ENCODE assay signal across 9 cellular contexts in the genomic region with DNA sequence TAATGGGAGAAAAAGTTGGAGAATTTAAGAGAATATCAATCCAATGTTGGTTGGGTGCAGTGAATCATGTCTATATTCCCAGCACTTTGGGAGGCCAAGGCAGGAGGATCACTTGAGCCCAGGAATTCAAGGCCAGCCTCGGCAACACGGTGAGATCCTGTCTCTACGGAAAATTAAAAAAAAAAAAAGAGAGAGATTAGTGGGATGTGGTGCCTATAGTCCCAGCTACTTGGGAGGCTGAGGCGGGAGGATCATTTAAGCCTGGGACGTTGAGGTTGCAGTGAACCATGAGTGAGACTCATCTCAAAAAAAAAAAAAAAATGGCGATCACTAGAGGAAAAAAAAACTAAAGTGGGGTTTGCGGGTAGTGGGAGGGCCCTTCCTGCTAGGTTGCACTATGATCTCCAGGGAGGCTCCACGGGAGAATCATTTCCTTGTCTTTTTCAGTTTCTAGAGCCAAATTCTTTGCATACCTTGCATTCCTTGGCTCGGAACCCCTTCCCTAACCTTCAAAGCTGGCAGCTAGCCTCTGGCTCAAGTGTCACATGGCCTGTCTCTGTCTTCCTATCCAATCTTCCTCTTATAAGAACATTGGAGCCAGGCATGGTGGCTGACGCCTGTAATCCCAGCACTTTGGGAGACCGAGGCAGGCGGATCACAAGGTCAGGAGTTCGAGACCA. TPM values are rescaled to one million over a fixed set of nuclear protein-coding genes. Genes with fewer than 3 reads are reported as not detected.
A peak's percentile ranks its signal among the peaks of the same experiment; 100 is the strongest.
DNase-seq lines count a peak whose midpoint lies in the region; TF ChIP-seq lines count a peak whose summit lies in the region.
"Had no signal": no experiment of that assay in that cellular context is flagged by ENCODE, and none has a peak within 500 bp of the region (broad histone marks: within the 10 kb centered on the region; RNA-seq: fewer than 3 reads in every experiment).

No MANE protein-coding gene starts in this region.

- TF ChIP-seq CTCF in OCI-LY3 (IDR thresholded peaks at IDR 0.05; ENCODE audit: low read depth, low read length) (no peak), fibroblast of lung (conservative IDR thresholded peaks at IDR 0.05 in 1 of 2, IDR thresholded peaks at IDR 0.05 in 1 of 2; ENCODE audit: low read depth in 1 of 2, low read length in 2 of 2) (no peak), nephron (IDR thresholded peaks at IDR 0.05; ENCODE audit: unreplicated experiment in 3 of 3) (no peak), GM20000 (IDR thresholded peaks at IDR 0.05; ENCODE audit: extremely low read depth, missing control alignments) (no peak)

- no peaks in the 10 kb centered on the region for H3K36me3 Mint-ChIP-seq in nephron (ENCODE audit: low read depth)
- H3K36me3 Mint-ChIP-seq: activated naive CD8-positive, alpha-beta T cell treated with anti-CD3 and anti-CD28 coated beads for 36 hours had no signal

- H3K36me3 ChIP-seq in BLaER1 treated with 17β-estradiol and CSF1 and Interleukin-3, amounts not matched to agents 10 nM and 100 nM: no peaks in the 10 kb centered on the region
- H3K36me3 ChIP-seq in OCI-LY3 (replicated peaks; ENCODE audit: low read depth, low read length) (no peaks in the 10 kb centered on the region), fibroblast of lung (ENCODE audit: control insufficient read depth, insufficient read depth, low read length) (no peaks in the 10 kb centered on the region)

- peaks cover 7 to 18% (median 12%) of the 10 kb centered on the region in 10 experiments; a peak in 18 of 20 replicates for H3K4me1 ChIP-seq in BLaER1 treated with 17β-estradiol and CSF1 and Interleukin-3, amounts not matched to agents 10 nM and 100 nM
- peaks cover 34% of the 10 kb centered on the region for H3K4me1 ChIP-seq in OCI-LY3 (ENCODE audit: low read length)
- H3K4me1 ChIP-seq in fibroblast of lung (ENCODE audit: control insufficient read depth, extremely low read depth, insufficient read depth, low read length): peaks cover 10% of the 10 kb centered on the region

- H2AFZ ChIP-seq in OCI-LY3 (ENCODE audit: low read depth, low read length): peak overlapping the region; percentile 63
- H2AFZ ChIP-seq in fibroblast of lung (ENCODE audit: low read length): no peak overlapping the region

- H3K9ac ChIP-seq in BLaER1 treated with 17β-estradiol and CSF1 and Interleukin-3, amounts not matched to agents 10 nM and 100 nM: no peak overlapping the region
- H3K9ac ChIP-seq in OCI-LY3 (ENCODE audit: low read length) (peak overlapping the region; percentile 39; the same call in 1 of the 2 replicates), fibroblast of lung (ENCODE audit: insufficient read depth, low read length) (no peak overlapping the region)

- no peak overlapping the region for H3K27ac ChIP-seq in BLaER1 treated with 17β-estradiol and CSF1 and Interleukin-3, amounts not matched to agents 10 nM and 100 nM
- H3K27ac ChIP-seq in OCI-LY3 (ENCODE audit: low read length) (peak overlapping the region; percentile 36), fibroblast of lung (ENCODE audit: insufficient read depth, low read length) (peak overlapping the region; percentile 70), caudate nucleus (ENCODE audit: low read depth, low read length) (no peak overlapping the region)

- H4K20me1 ChIP-seq in BLaER1 treated with 17β-estradiol and CSF1 and Interleukin-3, amounts not matched to agents 10 nM and 100 nM: no peaks in the 10 kb centered on the region
- H4K20me1 ChIP-seq in OCI-LY3 (ENCODE audit: insufficient read depth, low read length) (no peaks in the 10 kb centered on the region), fibroblast of lung (ENCODE audit: control insufficient read depth, extremely low read depth, insufficient read depth, low read length) (no peaks in the 10 kb centered on the region)

- H3K9me3 ChIP-seq in BLaER1 treated with 17β-estradiol and CSF1 and Interleukin-3, amounts not matched to agents 10 nM and 100 nM (replicated peaks in 1 of 11): no peaks in the 10 kb centered on the region
- H3K9me3 ChIP-seq in OCI-LY3 (ENCODE audit: insufficient read depth, low read length) (no peaks in the 10 kb centered on the region), fibroblast of lung (ENCODE audit: control insufficient read depth, insufficient read depth, low read depth, low read length) (no peaks in the 10 kb centered on the region)

- DNase-seq in fibroblast of lung (ENCODE audit: low read depth in 2 of 2) (peak; percentile 73 to 96), NCI-H1092 (lab: John Stamatoyannopoulos, UW) (no peak), caudate nucleus (lab: John Stamatoyannopoulos, UW) (no peak), GM20000 (ENCODE audit: low spot score) (no peak)
- no peak for DNase-seq in stimulated activated CD4-positive, alpha-beta T cell treated with anti-CD3 and anti-CD28 coated beads, Interleukin-12 subunit alpha, Interleukin-12 subunit beta, amount 100 ng/mL, for 4 hours
- DNase-seq: activated naive CD8-positive, alpha-beta T cell treated with anti-CD3 and anti-CD28 coated beads for 36 hours had no signal

- peaks cover 12% of the 10 kb centered on the region for H3K4me1 Mint-ChIP-seq in nephron
- H3K4me1 Mint-ChIP-seq: activated naive CD8-positive, alpha-beta T cell treated with anti-CD3 and anti-CD28 coated beads for 36 hours had no signal

- no peak overlapping the region for H3K4me3 ChIP-seq in BLaER1 treated with 17β-estradiol and CSF1 and Interleukin-3, amounts not matched to agents 10 nM and 100 nM
- H3K4me3 ChIP-seq in OCI-LY3 (ENCODE audit: low read length) (no peak overlapping the region), fibroblast of lung (replicated peaks in 1 of 4; ENCODE audit: control extremely low read depth in 1 of 4, insufficient read depth in 1 of 4, low read depth in 3 of 4, low read length in 4 of 4) (no peak overlapping the region)

- peak overlapping the region in 2 of 3 experiments; percentile 15 to 53 for H3K4me3 Mint-ChIP-seq in nephron
- H3K4me3 Mint-ChIP-seq: activated naive CD8-positive, alpha-beta T cell treated with anti-CD3 and anti-CD28 coated beads for 36 hours had no signal

- peak overlapping the region in 8 of 11 experiments; percentile 13 to 47 (median 32); a peak in 11 of 22 replicates for H3K4me2 ChIP-seq in BLaER1 treated with 17β-estradiol and CSF1 and Interleukin-3, amounts not matched to agents 10 nM and 100 nM
- H3K4me2 ChIP-seq in OCI-LY3 (ENCODE audit: low read length): peak overlapping the region; percentile 24; the same call in 1 of the 2 replicates
- H3K4me2 ChIP-seq in fibroblast of lung (ENCODE audit: extremely low read depth, insufficient read depth, low read length): peak overlapping the region; percentile 44

- peaks cover 3% of the 10 kb centered on the region for H3K27me3 Mint-ChIP-seq in nephron (ENCODE audit: low read depth)

- peak overlapping the region; percentile 74 to 84 (median 83) for H3K27ac Mint-ChIP-seq in nephron
- H3K27ac Mint-ChIP-seq: activated naive CD8-positive, alpha-beta T cell treated with anti-CD3 and anti-CD28 coated beads for 36 hours had no signal

- no peaks in the 10 kb centered on the region for H3K27me3 ChIP-seq in BLaER1 treated with 17β-estradiol and CSF1 and Interleukin-3, amounts not matched to agents 10 nM and 100 nM
- H3K27me3 ChIP-seq in OCI-LY3 (ENCODE audit: low read depth, low read length): no peaks in the 10 kb centered on the region
- no peaks in the 10 kb centered on the region for H3K27me3 ChIP-seq in fibroblast of lung (ENCODE audit: control insufficient read depth, insufficient read depth, low read length)

- no peaks in the 10 kb centered on the region for H3K9me3 Mint-ChIP-seq in nephron
- H3K9me3 Mint-ChIP-seq: activated naive CD8-positive, alpha-beta T cell treated with anti-CD3 and anti-CD28 coated beads for 36 hours had no signal

- H3K79me2 ChIP-seq in OCI-LY3 (ENCODE audit: low read length): no peaks in the 10 kb centered on the region
- no peaks in the 10 kb centered on the region for H3K79me2 ChIP-seq in fibroblast of lung (ENCODE audit: control insufficient read depth, insufficient read depth, low read length)

RNA-seq across cellular contexts. Expression of a gene that starts 5.8 kb away (rescaled TPM):
- total RNA-seq in fibroblast of lung: 16.7 and 21.6 TPM in 2 replicates
- polyA plus RNA-seq in fibroblast of lung: 51.6 and 57.1 TPM in 2 replicates
- polyA plus RNA-seq in fibroblast of lung (2012): 53.0 and 82.5 TPM in 2 replicates
- polyA minus RNA-seq in fibroblast of lung (ENCODE audit: low replicate concordance): 143 and 179 TPM in 2 replicates

RNA-seq across cellular contexts. Expression of a gene that starts 28.7 kb away (rescaled TPM):
- total RNA-seq in fibroblast of lung: 1.5 and 3.0 TPM in 2 replicates
- 1.2 and 5.8 TPM in 2 replicates for polyA plus RNA-seq in fibroblast of lung
- 4.1 and 12.9 TPM in 2 replicates for polyA plus RNA-seq in fibroblast of lung (2012)
- polyA minus RNA-seq in fibroblast of lung (ENCODE audit: low replicate concordance): 0.74 and 8.8 TPM in 2 replicates

RNA-seq across cellular contexts. Expression of a gene that starts 30.3 kb away (rescaled TPM):
- 3.6 and 5.4 TPM in 2 replicates for total RNA-seq in fibroblast of lung
- polyA plus RNA-seq in fibroblast of lung: 4.7 and 5.3 TPM in 2 replicates
- polyA plus RNA-seq in fibroblast of lung (2012): 3.5 and 4.3 TPM in 2 replicates
- polyA minus RNA-seq in fibroblast of lung (ENCODE audit: low replicate concordance): 5.8 and 7.2 TPM in 2 replicates

RNA-seq across cellular contexts. Expression of a gene that starts 35.6 kb away (rescaled TPM):
- 0.17 TPM in 1 of 2 replicates, not detected in the other for total RNA-seq in fibroblast of lung
- polyA plus RNA-seq in fibroblast of lung: 0.09 TPM in 1 of 2 replicates, not detected in the other
- polyA plus RNA-seq in fibroblast of lung (2012): 0.08 and 0.23 TPM in 2 replicates
- not detected in 2 replicates for polyA minus RNA-seq in fibroblast of lung (ENCODE audit: low replicate concordance)
- total RNA-seq: activated naive CD8-positive, alpha-beta T cell treated with anti-CD3 and anti-CD28 coated beads for 36 hours had no signal

RNA-seq across cellular contexts. Expression of a gene that starts 47.5 kb away (rescaled TPM):
- 81.1 and 81.4 TPM in 2 replicates for total RNA-seq in fibroblast of lung
- polyA plus RNA-seq in fibroblast of lung: 49.3 and 69.6 TPM in 2 replicates
- 104 and 125 TPM in 2 replicates for polyA plus RNA-seq in fibroblast of lung (2012)
- 181 and 256 TPM in 2 replicates for polyA minus RNA-seq in fibroblast of lung (ENCODE audit: low replicate concordance)

Comparison
In these comparisons a context has a peak if more than half of its experiments do, and no peak if none do; other contexts are left out.
1. H3K27ac ChIP-seq: peak in OCI-LY3 (single experiment) and fibroblast of lung (single experiment); none in BLaER1 treated with 17β-estradiol and CSF1 and Interleukin-3, amounts not matched to agents 10 nM and 100 nM (0 of 11) and caudate nucleus (single experiment).
2. DNase-seq: peak in fibroblast of lung (2 of 2); none in NCI-H1092 (single experiment), caudate nucleus (0 of 61), GM20000 (single experiment) and stimulated activated CD4-positive, alpha-beta T cell treated with anti-CD3 and anti-CD28 coated beads, Interleukin-12 subunit alpha, Interleukin-12 subunit beta, amount 100 ng/mL, for 4 hours (single experiment).
3. Peak in every context shown above with its lines, with median percentiles within 50 percentile points of each other: H3K4me2 ChIP-seq.